Comparison of ENCODE assay signal across 21 cellular contexts in genomic region chr2:76193098-76193497, GRCh38.
"Had no signal": no experiment of that assay in that cellular context is flagged by ENCODE, and none has a peak within 500 bp of the region (broad histone marks: within the 10 kb centered on the region; RNA-seq: fewer than 3 reads in every experiment).

No MANE protein-coding gene starts in this region.

- H3K27ac Mint-ChIP-seq: T-cell had no signal

- H3K27me3 Mint-ChIP-seq: T-cell had no signal

- H3K27ac ChIP-seq: RWPE1 had no signal

- H3K9me3 ChIP-seq: SK-N-SH had no signal

- H3K36me3 Mint-ChIP-seq: T-cell had no signal

- DNase-seq: KBM-7, MV-4-11, NCI-H1048, NCI-H1105, NCI-H1417 treated with DMSO at 0.1 percent for 48 hours, NCI-H187, NCI-H2029, NCI-H2081 treated with DMSO at 0.1 percent for 48 hours, NCI-H2171 treated with DMSO at 0.1 percent for 48 hours, NCI-H345, NCI-H446 treated with DMSO at 0.1 percent for 48 hours, NCI-H510A treated with DMSO at 0.1 percent for 48 hours, NCI-H526, NCI-H774, PC-3, SHP77, SK-N-SH, SW 1271, T-cell had no signal

- ATAC-seq: Panc1, PC-3, T-cell had no signal

- H3K4me3 Mint-ChIP-seq: T-cell had no signal

- H3K4me1 Mint-ChIP-seq: T-cell had no signal

- H3K4me2 ChIP-seq: SK-N-SH had no signal

- H3K9me2 ChIP-seq: SK-N-SH had no signal
